33 cellular contexts compared by ENCODE assay signal in the genomic region with DNA sequence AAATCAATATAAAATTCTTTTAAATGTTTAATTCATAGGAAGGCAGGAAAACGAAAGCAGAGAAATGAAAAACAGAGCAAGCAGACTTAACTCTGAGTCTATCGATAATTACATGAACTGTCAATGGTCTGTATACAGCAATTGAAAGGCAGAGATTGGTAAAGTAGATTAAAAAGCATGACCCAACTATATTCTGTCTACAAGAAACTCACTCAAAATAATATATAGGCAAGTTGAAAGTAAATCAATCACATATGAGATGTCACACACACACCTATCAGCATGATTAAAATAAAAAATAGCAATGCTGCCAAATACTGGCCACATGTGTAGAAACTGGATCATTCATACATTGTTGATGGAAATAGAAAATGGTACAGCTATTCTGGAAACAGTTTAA.
"Had no signal": no experiment of that assay in that cellular context is flagged by ENCODE, and none has a peak within 500 bp of the region (broad histone marks: within the 10 kb centered on the region; RNA-seq: fewer than 3 reads in every experiment).

No MANE protein-coding gene starts in this region.

- H3K36me3 ChIP-seq: MG63 had no signal

- DNase-seq: Karpas-422, Kasumi-1, MG63, MM.1S, MV-4-11, NCI-H1048, NCI-H1092, NCI-H1092 treated with DMSO at 0.1 percent for 48 hours, NCI-H1105, NCI-H1105 treated with DMSO at 0.1 percent for 48 hours, NCI-H1417, NCI-H1417 treated with DMSO at 0.1 percent for 48 hours, NCI-H1436, NCI-H1436 treated with DMSO at 0.1 percent for 48 hours, NCI-H146, NCI-H1694, NCI-H1694 treated with DMSO at 0.1 percent for 48 hours, NCI-H187, NCI-H187 treated with DMSO at 0.1 percent for 48 hours, NCI-H1930, NCI-H2029, NCI-H2029 treated with DMSO at 0.1 percent for 48 hours, NCI-H2081, NCI-H2081 treated with DMSO at 0.1 percent for 48 hours, NCI-H2107, NCI-H2171, NCI-H2227 treated with DMSO at 0.1 percent for 48 hours, NCI-H226, NCI-H345, NCI-H446, NCI-H446 treated with DMSO at 0.1 percent for 48 hours, NCI-H510A, NCI-H510A treated with DMSO at 0.1 percent for 48 hours had no signal

- H3K4me3 ChIP-seq: MG63 had no signal
